1 cellular context compared by ENCODE assay signal in genomic region chr7:157405501-157405900, GRCh38.
TF ChIP-seq lines count a peak whose summit lies in the region.

No MANE protein-coding gene starts in this region.

TF ChIP-seq in H1, 55 proteins besides CTCF, POLR2A, EP300 and RAD21:
- no peak for TF ChIP-seq BRCA1 (IDR thresholded peaks at IDR 0.05; ENCODE audit: low read depth, low read length)
- no peak for TF ChIP-seq SP4 (IDR thresholded peaks at IDR 0.05; ENCODE audit: low read length)
- TF ChIP-seq NRF1 (IDR thresholded peaks at IDR 0.05; ENCODE audit: low read depth, low read length), result no peak
- no peak for TF ChIP-seq TBP (IDR thresholded peaks at IDR 0.05; ENCODE audit: low read depth, low read length)
- TF ChIP-seq POU5F1 (IDR thresholded peaks at IDR 0.05; ENCODE audit: low read depth, low read length), result no peak
- TF ChIP-seq JUN (IDR thresholded peaks at IDR 0.05; ENCODE audit: low read depth, low read length), result no peak
- no peak for TF ChIP-seq HDAC6 (IDR thresholded peaks at IDR 0.05; ENCODE audit: low read depth, low read length)
- TF ChIP-seq SP1 (IDR thresholded peaks at IDR 0.05; ENCODE audit: low read depth, low read length), result no peak
- TF ChIP-seq CHD1 (IDR thresholded peaks at IDR 0.05; ENCODE audit: low read depth, low read length), result no peak
- no peak for TF ChIP-seq CREB1 (IDR thresholded peaks at IDR 0.05)
- no peak for TF ChIP-seq SIN3A (conservative IDR thresholded peaks at IDR 0.05 in 1 of 2, IDR thresholded peaks at IDR 0.05 in 1 of 2; ENCODE audit: low read depth in 1 of 2, low read length in 2 of 2)
- no peak for TF ChIP-seq BACH1 (IDR thresholded peaks at IDR 0.05; ENCODE audit: low read length)
- no peak for TF ChIP-seq POLR2AphosphoS5 (IDR thresholded peaks at IDR 0.05; ENCODE audit: low read depth, low read length)
